Comparison of ENCODE assay signal across 23 cellular contexts in genomic region chr2:240589381-240589780, GRCh38. TPM values are rescaled to one million over a fixed set of nuclear protein-coding genes. Genes with fewer than 3 reads are reported as not detected.
DNase-seq lines count a peak whose midpoint lies in the region; ATAC-seq, FAIRE-seq and TF ChIP-seq lines count a peak whose summit lies in the region.
"Had no signal": no experiment of that assay in that cellular context is flagged by ENCODE, and none has a peak within 500 bp of the region (broad histone marks: within the 10 kb centered on the region; RNA-seq: fewer than 3 reads in every experiment).

No MANE protein-coding gene starts in this region.

- H3K36me3 ChIP-seq in SK-N-MC (ENCODE audit: insufficient read depth, low read length) = peaks cover 9% of the 10 kb centered on the region; the same call in 1 of the 2 replicates
- peaks cover 8 to 14% of the 10 kb centered on the region in 2 donors for H3K36me3 ChIP-seq in kidney (ENCODE audit: control insufficient read depth in 1 of 2, insufficient read depth in 2 of 2, low read length in 2 of 2)
- peaks cover 6 to 53% (median 51%) of the 10 kb centered on the region in 4 donors for H3K36me3 ChIP-seq in stomach
- H3K36me3 ChIP-seq in small intestine (ENCODE audit: control insufficient read depth in 2 of 2, insufficient read depth in 2 of 2, low read length in 2 of 2) = peaks cover 2 to 6% of the 10 kb centered on the region in 2 donors

- ATAC-seq in GM18867 (IDR thresholded peaks at IDR 0.05; ENCODE audit: unreplicated experiment) = no peak
- ATAC-seq: naive thymus-derived CD8-positive, alpha-beta T cell; stimulated activated naive CD8-positive, alpha-beta T cell treated with anti-CD3 and anti-CD28 coated beads, Interleukin-15, Interleukin-2, amounts not matched to agents 100 U/mL and 50 U/mL, for 24 hours; T-cell had no signal

- intact Hi-C loops in kidney (cut with DNase I) = no loop called here
- intact Hi-C loops in stomach (cut with DNase I; ENCODE audit: low total_unique reads) = no loop called here

- peak overlapping the region; percentile 71 for H3K27ac Mint-ChIP-seq in activated T-cell treated with anti-CD3 and anti-CD28 coated beads, Interleukin-2, amount 50 U/mL, for 24 hours
- H3K27ac Mint-ChIP-seq: B cell had no signal

- no peak overlapping the region for H3K27ac ChIP-seq in SK-N-MC
- peak overlapping the region in 1 of 2 donors; percentile 55 for H3K27ac ChIP-seq in kidney (ENCODE audit: low read depth in 2 of 2, low read length in 2 of 2)
- peak overlapping the region in 4 of 5 donors; percentile 2 to 41 (median 26) for H3K27ac ChIP-seq in stomach
- H3K27ac ChIP-seq in small intestine (ENCODE audit: low read depth in 1 of 2, low read length in 1 of 2) = no peak overlapping the region
- H3K27ac ChIP-seq: parathyroid adenoma, thyroid gland had no signal

- H3K9me3 ChIP-seq in SK-N-MC (ENCODE audit: low read depth, low read length) = no peaks in the 10 kb centered on the region
- no peaks in the 10 kb centered on the region for H3K9me3 ChIP-seq in kidney (ENCODE audit: control insufficient read depth in 1 of 2, low read length in 2 of 2)
- H3K9me3 ChIP-seq in stomach = no peaks in the 10 kb centered on the region
- no peaks in the 10 kb centered on the region for H3K9me3 ChIP-seq in small intestine (ENCODE audit: control insufficient read depth, low read depth)
- H3K9me3 ChIP-seq: thyroid gland had no signal

- no peaks in the 10 kb centered on the region for H3K27me3 ChIP-seq in stomach
- H3K27me3 ChIP-seq in small intestine (ENCODE audit: control insufficient read depth in 2 of 2, insufficient read depth in 2 of 2, low read length in 2 of 2) = no peaks in the 10 kb centered on the region
- H3K27me3 ChIP-seq: thyroid gland had no signal

- no peak for TF ChIP-seq EP300 in stomach (IDR thresholded peaks at IDR 0.05)

- H3K36me3 Mint-ChIP-seq in activated T-cell treated with anti-CD3 and anti-CD28 coated beads, Interleukin-2, amount 50 U/mL, for 24 hours (ENCODE audit: low read depth) = peaks cover 73% of the 10 kb centered on the region
- H3K36me3 Mint-ChIP-seq: activated naive CD4-positive, alpha-beta T cell treated with anti-CD3 and anti-CD28 coated beads, Interleukin-2, amount 50 U/mL, for 24 hours had no signal

- peaks cover 25 to 28% of the 10 kb centered on the region in 2 donors for H3K4me1 ChIP-seq in kidney (ENCODE audit: control insufficient read depth in 1 of 2, insufficient read depth in 1 of 2, low read depth in 1 of 2, low read length in 2 of 2)
- H3K4me1 ChIP-seq in stomach = peaks cover 36 to 60% (median 48%) of the 10 kb centered on the region in 4 donors
- H3K4me1 ChIP-seq in small intestine (ENCODE audit: control insufficient read depth in 2 of 2, insufficient read depth in 1 of 2, low read depth in 1 of 2, low read length in 1 of 2) = peaks cover 5 to 18% of the 10 kb centered on the region in 2 donors

- H3K4me1 Mint-ChIP-seq in activated T-cell treated with anti-CD3 and anti-CD28 coated beads, Interleukin-2, amount 50 U/mL, for 24 hours (ENCODE audit: low read depth) = peaks cover 51% of the 10 kb centered on the region

- 49 to 76% (median 72%) methylated on average over 10 to 14 of the region's 14 CpGs for WGBS in stomach, 5 donors
- WGBS in small intestine, 3 donors = 87 to 88% (median 87%) methylated on average over 14 of the region's 14 CpGs

- no peaks in the 10 kb centered on the region for H3K27me3 Mint-ChIP-seq in activated T-cell treated with anti-CD3 and anti-CD28 coated beads, Interleukin-2, amount 50 U/mL, for 24 hours
- H3K27me3 Mint-ChIP-seq: activated naive CD4-positive, alpha-beta T cell treated with anti-CD3 and anti-CD28 coated beads, Interleukin-2, amount 50 U/mL, for 24 hours; B cell; IgD-negative memory B cell; naive thymus-derived CD8-positive, alpha-beta T cell; T-cell had no signal

- no peak for TF ChIP-seq POLR2A in stomach (IDR thresholded peaks at IDR 0.05)

- peak overlapping the region; percentile 59 for H3K4me3 ChIP-seq in SK-N-MC
- no peak overlapping the region for H3K4me3 ChIP-seq in kidney (ENCODE audit: low read length in 2 of 2)
- no peak overlapping the region for H3K4me3 ChIP-seq in stomach
- no peak overlapping the region for H3K4me3 ChIP-seq in small intestine (ENCODE audit: low read depth in 1 of 2, low read length in 2 of 2)
- H3K4me3 ChIP-seq: thyroid gland had no signal

- H3K4me3 Mint-ChIP-seq in activated T-cell treated with anti-CD3 and anti-CD28 coated beads, Interleukin-2, amount 50 U/mL, for 24 hours = no peak overlapping the region

- H3K9me3 Mint-ChIP-seq in activated T-cell treated with anti-CD3 and anti-CD28 coated beads, Interleukin-2, amount 50 U/mL, for 24 hours = no peaks in the 10 kb centered on the region
- H3K9me3 Mint-ChIP-seq: activated naive CD4-positive, alpha-beta T cell treated with anti-CD3 and anti-CD28 coated beads, Interleukin-2, amount 50 U/mL, for 24 hours; IgD-negative memory B cell; naive thymus-derived CD8-positive, alpha-beta T cell; T-cell had no signal

- FAIRE-seq in kidney (lab: Jason Lieb, UNC) = no peak
- no peak for FAIRE-seq in small intestine (lab: Jason Lieb, UNC)

- DNase-seq in activated T-cell treated with anti-CD3 and anti-CD28 coated beads, Interleukin-2, amount 50 U/mL, for 24 hours = no peak
- no peak for DNase-seq in activated T-cell treated with anti-CD3 and anti-CD28 coated beads, Interleukin-2, amount 50 U/mL, for 48 hours
- no peak for DNase-seq in SK-N-MC (ENCODE audit: low read depth, low spot score)
- peak; percentile 58 for DNase-seq in kidney
- peak; percentile 42 for DNase-seq in stomach
- no peak for DNase-seq in small intestine
- no peak for DNase-seq in DMS153 (lab: John Stamatoyannopoulos, UW)
- DNase-seq: central memory CD4-positive, alpha-beta T cell; HCEC 1CT; MM.1S; NCI-H1694; NCI-H748 treated with DMSO at 0.1 percent for 48 hours; SIG-M5; stimulated activated CD4-positive, alpha-beta T cell treated with anti-CD3 and anti-CD28 coated beads, Interleukin-2, amount 100 ng/mL, for 24 hours; stimulated activated naive CD8-positive, alpha-beta T cell treated with anti-CD3 and anti-CD28 coated beads, Interleukin-15, Interleukin-2, amounts not matched to agents 100 U/mL and 50 U/mL, for 24 hours; T-cell; thyroid gland had no signal

- TF ChIP-seq CTCF in kidney (IDR thresholded peaks at IDR 0.05; ENCODE audit: borderline replicate concordance, extremely low read depth, insufficient read depth) (no peak), stomach (IDR thresholded peaks at IDR 0.05) (no peak)

- H3K9ac ChIP-seq in SK-N-MC (ENCODE audit: insufficient read length) (no peak overlapping the region), kidney (ENCODE audit: low read length in 2 of 2) (no peak overlapping the region)
- H3K9ac ChIP-seq: parathyroid adenoma had no signal

RNA-seq across cellular contexts. Expression of gene CAPN10, which starts 2.8 kb away (rescaled TPM):
- total RNA-seq in kidney = 50.9 TPM
- polyA plus RNA-seq in kidney (ENCODE audit: insufficient read depth, low read depth, low replicate concordance) = 26.3 TPM
- total RNA-seq in stomach = 100 to 1,000 TPM in 1 of 5 donors, 10 to 100 TPM in 4; 26.6 to 197 (median 58.3) TPM
- 10 to 100 TPM; 17.7 to 38.0 (median 23.3) TPM for polyA plus RNA-seq in stomach
- polyA plus RNA-seq in small intestine = 10 to 100 TPM; 19.7 to 33.8 (median 32.9) TPM

RNA-seq across cellular contexts. Expression of gene RNPEPL1, which starts 21.1 kb away (rescaled TPM):
- 77.4 TPM for total RNA-seq in kidney
- 65.4 TPM for polyA plus RNA-seq in kidney (ENCODE audit: insufficient read depth, low read depth, low replicate concordance)
- 100 to 1,000 TPM in 3 of 5 donors, 10 to 100 TPM in 2; 32.7 to 196 (median 145) TPM for total RNA-seq in stomach
- polyA plus RNA-seq in stomach = 100 to 1,000 TPM in 2 of 3 donors, 10 to 100 TPM in 1; 93.9 to 136 (median 113) TPM
- 100 to 1,000 TPM; 100 to 149 (median 131) TPM for polyA plus RNA-seq in small intestine

RNA-seq across cellular contexts. Expression of gene DUSP28, which starts 29.2 kb away (rescaled TPM):
- 7.0 TPM for total RNA-seq in kidney
- polyA plus RNA-seq in kidney (ENCODE audit: insufficient read depth, low read depth, low replicate concordance) = 5.9 TPM
- total RNA-seq in stomach = 10 to 100 TPM in 1 of 5 donors, 1 to 10 TPM in 4; 1.3 to 71.5 (median 2.2) TPM
- 1 to 10 TPM; 2.7 to 7.0 (median 6.7) TPM for polyA plus RNA-seq in stomach
- 1 to 10 TPM; 1.8 to 7.0 (median 3.1) TPM for polyA plus RNA-seq in small intestine

RNA-seq across cellular contexts. Expression of gene ANKMY1, which starts 31.6 kb away (rescaled TPM):
- total RNA-seq in kidney = 22.1 TPM
- 3.0 TPM for polyA plus RNA-seq in kidney (ENCODE audit: insufficient read depth, low read depth, low replicate concordance)
- total RNA-seq in stomach = 10 to 100 TPM in 4 of 5 donors, 1 to 10 TPM in 1; 8.3 to 79.4 (median 20.4) TPM
- polyA plus RNA-seq in stomach = 1 to 10 TPM; 3.1 to 8.4 (median 5.8) TPM
- 1 to 10 TPM; 3.4 to 5.9 (median 5.9) TPM for polyA plus RNA-seq in small intestine

RNA-seq across cellular contexts. Expression of gene GPR35, which starts 35.9 kb away (rescaled TPM):
- total RNA-seq in kidney = 6.7 TPM
- 1.7 TPM for polyA plus RNA-seq in kidney (ENCODE audit: insufficient read depth, low read depth, low replicate concordance)
- total RNA-seq in stomach = 10 to 100 TPM; 11.7 to 68.9 (median 21.9) TPM
- polyA plus RNA-seq in stomach = 10 to 100 TPM in 1 of 3 donors, 1 to 10 TPM in 2; 8.5 to 12.8 (median 9.8) TPM
- 100 to 1,000 TPM in 2 of 3 donors, 10 to 100 TPM in 1; 75.5 to 367 (median 327) TPM for polyA plus RNA-seq in small intestine
- polyA plus RNA-seq: IgD-negative memory B cell had no signal

Comparison
In these comparisons a context has a peak if more than half of its experiments do, and no peak if none do; other contexts are left out.
1. DNase-seq: peak in kidney (single experiment) and stomach (single experiment); none in activated T-cell treated with anti-CD3 and anti-CD28 coated beads, Interleukin-2, amount 50 U/mL, for 24 hours (single experiment), activated T-cell treated with anti-CD3 and anti-CD28 coated beads, Interleukin-2, amount 50 U/mL, for 48 hours (0 of 2), SK-N-MC (single experiment), small intestine (single experiment) and DMS153 (single experiment).
2. H3K27ac ChIP-seq: peak in stomach (4 of 5); none in SK-N-MC (single experiment) and small intestine (0 of 2).